13 cellular contexts compared by ENCODE assay signal in the genomic region with DNA sequence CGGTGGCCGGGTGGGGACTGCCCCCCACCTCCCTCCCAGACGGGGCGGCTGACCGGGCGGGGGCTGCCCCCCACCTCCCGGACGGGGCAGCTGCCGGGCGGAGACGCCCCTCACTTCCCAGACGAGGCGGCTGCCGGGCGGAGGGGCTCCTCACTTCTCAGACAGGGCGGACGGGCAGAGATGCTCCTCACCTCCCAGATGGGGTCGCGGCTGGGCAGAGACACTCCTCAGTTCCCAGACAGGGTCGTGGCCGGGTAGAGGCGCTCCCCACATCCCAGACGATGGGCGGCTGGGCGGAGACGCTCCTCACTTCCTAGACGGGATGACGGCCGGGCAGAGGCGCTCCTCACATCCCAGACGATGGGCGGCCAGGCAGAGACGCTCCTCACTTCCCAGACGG. TPM values are rescaled to one million over a fixed set of nuclear protein-coding genes. Genes with fewer than 3 reads are reported as not detected.
DNase-seq lines count a peak whose midpoint lies in the region; FAIRE-seq and TF ChIP-seq lines count a peak whose summit lies in the region.
"Not testable (repeated sequence)": the region's sequence is repeated elsewhere in the genome, so short reads cannot be mapped to it uniquely, and the experiment has no call there.
"Had no signal": no experiment of that assay in that cellular context is flagged by ENCODE, and none has a peak within 500 bp of the region (broad histone marks: within the 10 kb centered on the region; RNA-seq: fewer than 3 reads in every experiment).

No MANE protein-coding gene starts in this region.

- not testable (repeated sequence) for H3K9ac ChIP-seq in kidney (ENCODE audit: low read length in 2 of 2)

- not testable (repeated sequence) for TF ChIP-seq POLR2A in thyroid gland (IDR thresholded peaks at IDR 0.05)

- peaks cover 73% of the 10 kb centered on the region for H3K36me3 Mint-ChIP-seq in dendritic cell treated with granulocyte-macrophage colony-stimulating factor and Interleukin-4, amounts not matched to agents 40 ng/mL and 50 ng/mL, for 4 days (ENCODE audit: low read depth)

- not testable (repeated sequence) for H3K36me3 ChIP-seq in kidney (ENCODE audit: control insufficient read depth in 1 of 2, insufficient read depth in 2 of 2, low read length in 2 of 2); thyroid gland

- H3K27me3 Mint-ChIP-seq in dendritic cell treated with granulocyte-macrophage colony-stimulating factor and Interleukin-4, amounts not matched to agents 40 ng/mL and 50 ng/mL, for 4 days, result not testable (repeated sequence)

- not testable (repeated sequence) for H3K4me3 ChIP-seq in kidney (ENCODE audit: low read length in 2 of 2); thyroid gland (replicated peaks in 1 of 3)

- H3K9me3 ChIP-seq in kidney (ENCODE audit: control insufficient read depth in 1 of 2, low read length in 2 of 2); thyroid gland: not testable (repeated sequence)

- H3K9me3 Mint-ChIP-seq in dendritic cell treated with granulocyte-macrophage colony-stimulating factor and Interleukin-4, amounts not matched to agents 40 ng/mL and 50 ng/mL, for 4 days, result not testable (repeated sequence)

- H3K27ac Mint-ChIP-seq in dendritic cell treated with granulocyte-macrophage colony-stimulating factor and Interleukin-4, amounts not matched to agents 40 ng/mL and 50 ng/mL, for 4 days, result peak overlapping the region; percentile 44

- H3K4me1 Mint-ChIP-seq in dendritic cell treated with granulocyte-macrophage colony-stimulating factor and Interleukin-4, amounts not matched to agents 40 ng/mL and 50 ng/mL, for 4 days (ENCODE audit: low read depth), result peaks cover 55% of the 10 kb centered on the region

- H3K27ac ChIP-seq in 22Rv1 (peak overlapping the region; percentile 82; the same call in 1 of the 2 replicates), C4-2B (peak overlapping the region; percentile 90), VCaP (peak overlapping the region; percentile 98), thyroid gland (peak overlapping the region in 1 of 3 donors; percentile 56)
- H3K27ac ChIP-seq in kidney (ENCODE audit: low read depth in 2 of 2, low read length in 2 of 2), result not testable (repeated sequence)

- H3K4me1 ChIP-seq in kidney (ENCODE audit: control insufficient read depth in 1 of 2, insufficient read depth in 1 of 2, low read depth in 1 of 2, low read length in 2 of 2), result not testable (repeated sequence)
- peaks cover 19 to 21% of the 10 kb centered on the region in 2 donors for H3K4me1 ChIP-seq in thyroid gland

- H3K27me3 ChIP-seq in thyroid gland, result not testable (repeated sequence)

- not testable (repeated sequence) for FAIRE-seq in kidney (lab: Jason Lieb, UNC)

- peak; percentile 70 for DNase-seq in kidney
- peak; percentile 9 to 18 for DNase-seq in thyroid gland

- not testable (repeated sequence) for TF ChIP-seq CTCF in 22Rv1 (IDR thresholded peaks at IDR 0.05); C4-2B (conservative IDR thresholded peaks at IDR 0.05); VCaP (conservative IDR thresholded peaks at IDR 0.05); kidney (IDR thresholded peaks at IDR 0.05; ENCODE audit: borderline replicate concordance, extremely low read depth, insufficient read depth); thyroid gland (IDR thresholded peaks at IDR 0.05)

- intact Hi-C loops in dendritic cell treated with granulocyte-macrophage colony-stimulating factor and Interleukin-4, amounts not matched to agents 40 ng/mL and 50 ng/mL, for 4 days (cut with micrococcal nuclease), result loop anchor here (10.0 kb wide), 1 partner anchor 66 kb away; a partner anchor contains a TSS
- intact Hi-C loops in kidney (cut with DNase I); thyroid gland (cut with DNase I): not testable (repeated sequence)

- not testable (repeated sequence) for H3K4me3 Mint-ChIP-seq in dendritic cell treated with granulocyte-macrophage colony-stimulating factor and Interleukin-4, amounts not matched to agents 40 ng/mL and 50 ng/mL, for 4 days

- 40% methylated on average over 1 of the region's 34 CpGs; no CpG with 5 or more reads in 1 of the 2 donors for WGBS in thyroid gland, 2 donors

RNA-seq across cellular contexts. Expression of a gene that starts 6.0 kb away (rescaled TPM):
- total RNA-seq in kidney (65.3 TPM), thyroid gland (10 to 100 TPM; 57.2 to 66.5 (median 61.8) TPM)
- polyA plus RNA-seq in kidney (ENCODE audit: insufficient read depth, low read depth, low replicate concordance), result 87.1 TPM

RNA-seq across cellular contexts. Expression of a gene that starts 21.0 kb away (rescaled TPM):
- total RNA-seq in kidney (13.5 TPM), thyroid gland (10 to 100 TPM; 10.8 to 17.1 (median 13.1) TPM)
- 5.3 TPM for polyA plus RNA-seq in kidney (ENCODE audit: insufficient read depth, low read depth, low replicate concordance)

RNA-seq across cellular contexts. Expression of a gene that starts 35.9 kb away (rescaled TPM):
- total RNA-seq in kidney (0.41 TPM), thyroid gland (under 1 TPM; 0.13 to 0.63 (median 0.24) TPM)
- 0.32 TPM for polyA plus RNA-seq in kidney (ENCODE audit: insufficient read depth, low read depth, low replicate concordance)
- total RNA-seq: A673 had no signal
- polyA plus RNA-seq: AG04450, BJ, CD14-positive monocyte had no signal

RNA-seq across cellular contexts. Expression of a gene that starts 47.9 kb away (rescaled TPM):
- total RNA-seq in kidney (not detected), thyroid gland (not detected)
- polyA plus RNA-seq in kidney (ENCODE audit: insufficient read depth, low read depth, low replicate concordance), result 4.0 TPM
- total RNA-seq: A673; CD4-positive, alpha-beta memory T cell; CD4-positive, CD25-positive, alpha-beta regulatory T cell; CD8-positive, alpha-beta memory T cell had no signal
- polyA plus RNA-seq: AG04450; BJ; CD14-positive monocyte; CD4-positive, alpha-beta memory T cell; CD4-positive, CD25-positive, alpha-beta regulatory T cell; CD8-positive, alpha-beta memory T cell had no signal

RNA-seq across cellular contexts. Expression of a gene that starts 52.7 kb away (rescaled TPM):
- total RNA-seq in kidney, result not detected
- 0.39 TPM for polyA plus RNA-seq in kidney (ENCODE audit: insufficient read depth, low read depth, low replicate concordance)
- total RNA-seq in thyroid gland, result 1 to 10 TPM in 1 of 4 donors, not detected in 3; 1.4 TPM
- total RNA-seq: A673; CD4-positive, alpha-beta memory T cell; CD4-positive, CD25-positive, alpha-beta regulatory T cell; CD8-positive, alpha-beta memory T cell had no signal
- polyA plus RNA-seq: AG04450; BJ; CD14-positive monocyte; CD4-positive, alpha-beta memory T cell; CD4-positive, CD25-positive, alpha-beta regulatory T cell; CD8-positive, alpha-beta memory T cell had no signal
